Comparison of ENCODE assay signal across 8 cellular contexts in the genomic region with DNA sequence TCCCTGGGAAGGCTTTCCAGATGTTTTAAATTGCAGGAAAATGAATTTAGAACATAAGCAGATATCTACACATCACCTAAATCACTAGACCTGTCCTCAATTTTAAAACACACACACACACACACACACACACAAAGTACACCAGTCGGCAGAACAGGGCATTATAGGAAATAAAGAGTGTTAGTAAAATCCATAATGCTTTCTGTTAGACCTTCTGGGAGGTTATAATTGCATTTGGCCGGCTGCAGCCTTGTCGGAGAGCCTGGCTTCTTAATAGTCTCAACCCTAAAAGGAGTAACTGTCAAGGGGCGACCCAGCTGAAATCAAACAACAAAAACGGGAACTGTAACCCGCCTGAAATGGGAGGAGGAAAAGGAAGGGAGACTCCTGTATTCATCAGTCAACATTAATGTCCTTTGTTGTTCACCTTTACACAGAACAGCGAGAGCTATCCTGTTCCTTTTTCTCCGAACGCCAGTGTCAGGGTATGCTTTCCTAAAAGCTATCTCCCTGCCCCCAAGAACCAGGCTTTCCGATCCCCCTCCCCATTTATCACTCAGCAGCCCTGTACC. TPM values are rescaled to one million over a fixed set of nuclear protein-coding genes. Genes with fewer than 3 reads are reported as not detected.
DNase-seq lines count a peak whose midpoint lies in the region; ATAC-seq, FAIRE-seq and TF ChIP-seq lines count a peak whose summit lies in the region.

No MANE protein-coding gene starts in this region.

- FAIRE-seq in bronchial epithelial cell (lab: Jason Lieb, UNC) = no peak

- TF ChIP-seq POLR2A in right lobe of liver (IDR thresholded peaks at IDR 0.05) = no peak
- TF ChIP-seq POLR2A in tibial nerve (IDR thresholded peaks at IDR 0.05) = no peak

- TF ChIP-seq EP300 in tibial nerve (IDR thresholded peaks at IDR 0.05) = no peak

- H3K4me1 ChIP-seq in OCI-LY3 (ENCODE audit: low read length) = peaks cover 20% of the 10 kb centered on the region
- H3K4me1 ChIP-seq in right lobe of liver = peaks cover 0 to 43% (median 9%) of the 10 kb centered on the region in 4 donors
- H3K4me1 ChIP-seq in tibial nerve = peaks cover 0 to 30% (median 0%) of the 10 kb centered on the region in 4 donors

- peaks cover 19% of the 10 kb centered on the region for H3K79me2 ChIP-seq in OCI-LY3 (ENCODE audit: low read length)

- H3K4me3 ChIP-seq in OCI-LY3 (ENCODE audit: low read length) (peak overlapping the region; percentile 95), bronchial epithelial cell (ENCODE audit: low read depth, low read length) (peak overlapping the region; percentile 80), right lobe of liver (peak overlapping the region; percentile 89 to 91 (median 90)), tibial nerve (peak overlapping the region; percentile 72 to 91 (median 83))

- no peak overlapping the region for H3K27ac Mint-ChIP-seq in activated naive CD4-positive, alpha-beta T cell treated with anti-CD3 and anti-CD28 coated beads for 36 hours

- H3K4me3 Mint-ChIP-seq in activated naive CD4-positive, alpha-beta T cell treated with anti-CD3 and anti-CD28 coated beads for 36 hours = peak overlapping the region; percentile 97

- WGBS in right lobe of liver (ENCODE audit: insufficient coverage, low coverage, low lambda C conversion rate, missing lambda C conversion rate) = 0% methylated on average over 10 of the region's 10 CpGs
- 0 to 1% methylated on average over 10 of the region's 10 CpGs for WGBS in tibial nerve, 2 donors

- H3K9me3 ChIP-seq in OCI-LY3 (ENCODE audit: insufficient read depth, low read length) (no peaks in the 10 kb centered on the region), right lobe of liver (no peaks in the 10 kb centered on the region), tibial nerve (no peaks in the 10 kb centered on the region)

- peaks cover 18% of the 10 kb centered on the region for H3K27me3 ChIP-seq in OCI-LY3 (ENCODE audit: low read depth, low read length)
- no peaks in the 10 kb centered on the region for H3K27me3 ChIP-seq in bronchial epithelial cell (ENCODE audit: control insufficient read depth, insufficient read depth, low read length)
- no peaks in the 10 kb centered on the region for H3K27me3 ChIP-seq in right lobe of liver
- no peaks in the 10 kb centered on the region for H3K27me3 ChIP-seq in tibial nerve

- H3K36me3 Mint-ChIP-seq in activated naive CD4-positive, alpha-beta T cell treated with anti-CD3 and anti-CD28 coated beads for 36 hours (ENCODE audit: low read depth) = no peaks in the 10 kb centered on the region

- H3K27ac ChIP-seq in OCI-LY3 (ENCODE audit: low read length) (no peak overlapping the region), right lobe of liver (peak overlapping the region; percentile 80 to 94 (median 86)), tibial nerve (peak overlapping the region; percentile 78 to 88 (median 84))

- H3K4me2 ChIP-seq in OCI-LY3 (ENCODE audit: low read length) = peak overlapping the region; percentile 99

- peaks cover 36% of the 10 kb centered on the region for H3K27me3 Mint-ChIP-seq in activated naive CD4-positive, alpha-beta T cell treated with anti-CD3 and anti-CD28 coated beads for 36 hours (ENCODE audit: low read depth)

- ATAC-seq in right lobe of liver = peak in 2 of 4 donors; percentile 0 to 1
- no peak for ATAC-seq in HG02798 (IDR thresholded peaks at IDR 0.05; ENCODE audit: poor library complexity, unreplicated experiment)

- CTCF ChIA-PET in activated naive CD4-positive, alpha-beta T cell treated with anti-CD3 and anti-CD28 coated beads for 36 hours (lab: Charles Lee) = interaction anchor here (0.7 to 1.2 kb wide), 2 partner anchors 8 to 26 kb away, joined by 3 to 4 read pairs; no protein-coding TSS in a partner anchor

- no peaks in the 10 kb centered on the region for H3K9me3 Mint-ChIP-seq in activated naive CD4-positive, alpha-beta T cell treated with anti-CD3 and anti-CD28 coated beads for 36 hours

- H4K20me1 ChIP-seq in OCI-LY3 (ENCODE audit: insufficient read depth, low read length) = no peaks in the 10 kb centered on the region

- peaks cover 29% of the 10 kb centered on the region for H3K4me1 Mint-ChIP-seq in activated naive CD4-positive, alpha-beta T cell treated with anti-CD3 and anti-CD28 coated beads for 36 hours (ENCODE audit: low read depth)

- intact Hi-C loops in activated naive CD4-positive, alpha-beta T cell treated with anti-CD3 and anti-CD28 coated beads for 36 hours (cut with micrococcal nuclease) = loop anchor here (5.0 kb wide), 3 partner anchors 643 to 1193 kb away; partner anchors contain the start of genes IMMP2L and LRRN3
- intact Hi-C loops in right lobe of liver (cut with DNase I) = no loop called here

- TF ChIP-seq CTCF in OCI-LY3 (IDR thresholded peaks at IDR 0.05; ENCODE audit: low read depth, low read length) = no peak
- TF ChIP-seq CTCF in bronchial epithelial cell (IDR thresholded peaks at IDR 0.05; ENCODE audit: insufficient read depth, low read length, severe bottlenecking) = no peak
- TF ChIP-seq CTCF in right lobe of liver (IDR thresholded peaks at IDR 0.05) = no peak
- no peak for TF ChIP-seq CTCF in tibial nerve (IDR thresholded peaks at IDR 0.05)

- DNase-seq in activated naive CD4-positive, alpha-beta T cell treated with anti-CD3 and anti-CD28 coated beads for 36 hours = no peak
- no peak for DNase-seq in activated naive CD4-positive, alpha-beta T cell (lab: John Stamatoyannopoulos, UW)
- DNase-seq in bronchial epithelial cell (ENCODE audit: low read depth) (no peak), right lobe of liver (no peak), tibial nerve (ENCODE audit: low spot score in 2 of 2) (no peak), GF-D8 (lab: John Stamatoyannopoulos, UW) (no peak)

- H3K36me3 ChIP-seq in OCI-LY3 (replicated peaks; ENCODE audit: low read depth, low read length) (no peaks in the 10 kb centered on the region), bronchial epithelial cell (ENCODE audit: control insufficient read depth, insufficient read depth, low read length) (no peaks in the 10 kb centered on the region), right lobe of liver (no peaks in the 10 kb centered on the region), tibial nerve (no peaks in the 10 kb centered on the region)

- H2AFZ ChIP-seq in OCI-LY3 (ENCODE audit: low read depth, low read length) = peak overlapping the region; percentile 79

- peak overlapping the region; percentile 68 for H3K9ac ChIP-seq in OCI-LY3 (ENCODE audit: low read length)

RNA-seq across cellular contexts. Expression of gene DOCK4, which starts 1.3 kb away (rescaled TPM):
- under 1 TPM; 0.43 to 0.62 TPM for total RNA-seq in activated naive CD4-positive, alpha-beta T cell treated with anti-CD3 and anti-CD28 coated beads for 36 hours
- total RNA-seq in bronchial epithelial cell = 4.5 and 10.1 TPM in 2 replicates
- total RNA-seq in right lobe of liver = 10 to 100 TPM in 5 of 6 experiments, 1 to 10 TPM in 1; 9.4 to 29.9 (median 22.8) TPM
- total RNA-seq in tibial nerve = 10 to 100 TPM; 30.8 to 49.8 (median 37.2) TPM

RNA-seq across cellular contexts. Expression of gene ZNF277, which starts 1.6 kb away (rescaled TPM):
- 10 to 100 TPM; 27.0 to 28.2 TPM for total RNA-seq in activated naive CD4-positive, alpha-beta T cell treated with anti-CD3 and anti-CD28 coated beads for 36 hours
- total RNA-seq in bronchial epithelial cell = 26.8 and 58.2 TPM in 2 replicates
- 10 to 100 TPM; 11.2 to 20.9 (median 13.1) TPM for total RNA-seq in right lobe of liver
- 10 to 100 TPM; 16.5 to 25.8 (median 19.1) TPM for total RNA-seq in tibial nerve
